ENCODE assay signal across 8 cellular contexts in genomic region chr17:46192211-46192483, GRCh38. TPM values are rescaled to one million over a fixed set of nuclear protein-coding genes. Genes with fewer than 3 reads are reported as not detected.
DNase-seq lines count a peak whose midpoint lies in the region; ATAC-seq, FAIRE-seq and TF ChIP-seq lines count a peak whose summit lies in the region.

No MANE protein-coding gene starts in this region.

- peaks cover 19 to 25% of the 10 kb centered on the region in 2 donors for H3K36me3 Mint-ChIP-seq in activated naive CD4-positive, alpha-beta T cell treated with anti-CD3 and anti-CD28 coated beads, Interleukin-2, amount 50 U/mL, for 72 hours

- H3K4me1 ChIP-seq in SK-N-SH (ENCODE audit: control insufficient read depth in 1 of 2, insufficient read depth in 2 of 2, low read depth in 1 of 2, low read length in 1 of 2): peaks cover 14% of the 10 kb centered on the region in 2 experiments; a peak in 3 of 4 replicates
- H3K4me1 ChIP-seq in keratinocyte (ENCODE audit: control insufficient read depth, extremely low read depth, insufficient read depth, low read length): peaks cover 28% of the 10 kb centered on the region
- H3K4me1 ChIP-seq in suprapubic skin: peaks cover 44% of the 10 kb centered on the region

- H3K9me3 ChIP-seq in SK-N-SH (no peaks in the 10 kb centered on the region), keratinocyte (ENCODE audit: control insufficient read depth, low read depth, low read length) (no peaks in the 10 kb centered on the region), suprapubic skin (no peaks in the 10 kb centered on the region)

- H3K4me2 ChIP-seq in SK-N-SH: peak overlapping the region; percentile 79
- peak overlapping the region; percentile 98 for H3K4me2 ChIP-seq in keratinocyte (ENCODE audit: control insufficient read depth, extremely low read depth, insufficient read depth, low read depth, low read length)

- H3K27ac Mint-ChIP-seq in activated naive CD4-positive, alpha-beta T cell treated with anti-CD3 and anti-CD28 coated beads, Interleukin-2, amount 50 U/mL, for 72 hours: peak overlapping the region; percentile 94 to 98

- TF ChIP-seq POLR2A in suprapubic skin (IDR thresholded peaks at IDR 0.05): no peak

- POLR2A ChIA-PET in SK-N-SH (lab: Yijun Ruan, JAX): interaction anchor here (1.0 to 1.7 kb wide), 2 partner anchors 75 to 109 kb away, joined by 5 to 8 read pairs; no protein-coding TSS in a partner anchor

- peaks cover 20% of the 10 kb centered on the region for H3F3A ChIP-seq in SK-N-SH (replicated peaks; ENCODE audit: insufficient read depth)

- H3K27ac ChIP-seq in SK-N-SH (ENCODE audit: low read depth in 2 of 2, low read length in 1 of 2) (peak overlapping the region; percentile 94 to 97), keratinocyte (ENCODE audit: control insufficient read depth, insufficient read depth, low read length) (peak overlapping the region; percentile 99), suprapubic skin (peak overlapping the region; percentile 100)

- peak overlapping the region; percentile 76 to 93 for H3K4me3 ChIP-seq in SK-N-SH (ENCODE audit: low read depth in 2 of 2, low read length in 1 of 2)
- peak overlapping the region; percentile 65 to 99 (median 98) for H3K4me3 ChIP-seq in keratinocyte (ENCODE audit: control insufficient read depth in 2 of 3, extremely low read depth in 1 of 3, insufficient read depth in 2 of 3, low read depth in 1 of 3, low read length in 3 of 3)
- peak overlapping the region; percentile 99 for H3K4me3 ChIP-seq in suprapubic skin

- FAIRE-seq in keratinocyte (lab: Jason Lieb, UNC): no peak

- peaks cover 85% of the 10 kb centered on the region for H3K79me2 ChIP-seq in SK-N-SH (ENCODE audit: insufficient read depth)
- H3K79me2 ChIP-seq in keratinocyte (ENCODE audit: control insufficient read depth, insufficient read depth, low read length): peaks cover 81% of the 10 kb centered on the region

- dilution Hi-C loops in keratinocyte (cut with MboI; ENCODE audit: extremely low pct_ligation_motif_present, low sequenced_read_pairs): no loop called here

- CTCF ChIA-PET in SK-N-SH (lab: Yijun Ruan, JAX): interaction anchor here (1.1 to 2.3 kb wide), 11 partner anchors 10 to 190 kb away, joined by 3 to 68 read pairs (median 7); no protein-coding TSS in a partner anchor

- 0 out of 2 replicates have a peak, but pooled peaks have one; percentile 1 for TF ChIP-seq CTCF in SK-N-SH (IDR thresholded peaks at IDR 0.05)
- no peak for TF ChIP-seq CTCF in keratinocyte (optimal IDR thresholded peaks at IDR 0.05 in 1 of 3, IDR thresholded peaks at IDR 0.05 in 1 of 3, conservative IDR thresholded peaks at IDR 0.05 in 1 of 3; ENCODE audit: extremely low read depth in 1 of 3, insufficient read depth in 2 of 3, low read length in 3 of 3)
- no peak for TF ChIP-seq CTCF in suprapubic skin (IDR thresholded peaks at IDR 0.05)

- H4K20me1 ChIP-seq in SK-N-SH (ENCODE audit: insufficient read depth): peaks cover 65% of the 10 kb centered on the region
- peaks cover 26% of the 10 kb centered on the region for H4K20me1 ChIP-seq in keratinocyte (ENCODE audit: control insufficient read depth, extremely low read depth, insufficient read depth, low read length)

- H2AFZ ChIP-seq in SK-N-SH (ENCODE audit: low read depth): peak overlapping the region; percentile 71
- H2AFZ ChIP-seq in keratinocyte (ENCODE audit: control insufficient read depth, low read length): no peak overlapping the region

- no peaks in the 10 kb centered on the region for H3K9me3 Mint-ChIP-seq in activated naive CD4-positive, alpha-beta T cell treated with anti-CD3 and anti-CD28 coated beads, Interleukin-2, amount 50 U/mL, for 72 hours

- no peaks in the 10 kb centered on the region for H3K27me3 ChIP-seq in SK-N-SH (ENCODE audit: insufficient read depth)
- no peaks in the 10 kb centered on the region for H3K27me3 ChIP-seq in keratinocyte (ENCODE audit: control insufficient read depth, extremely low read depth, insufficient read depth, low read length)
- H3K27me3 ChIP-seq in suprapubic skin: no peaks in the 10 kb centered on the region

- H3K9ac ChIP-seq in SK-N-SH (peak overlapping the region; percentile 95), keratinocyte (ENCODE audit: control insufficient read depth, extremely low read depth, insufficient read depth, low read length) (peak overlapping the region; percentile 99)

- TF ChIP-seq RAD21 in SK-N-SH (IDR thresholded peaks at IDR 0.05; ENCODE audit: low read length): no peak

- no peak for ATAC-seq in SK-N-SH treated with all-trans-retinoic acid at 6 μM for 48 hours
- ATAC-seq in activated naive CD4-positive, alpha-beta T cell treated with anti-CD3 and anti-CD28 coated beads, Interleukin-2, amount 50 U/mL, for 72 hours: no peak

- TF ChIP-seq EP300 in SK-N-SH (IDR thresholded peaks at IDR 0.05; ENCODE audit: borderline replicate concordance in 1 of 2, low read depth in 1 of 2, low read length in 1 of 2): no peak
- TF ChIP-seq EP300 in suprapubic skin (IDR thresholded peaks at IDR 0.05): no peak

- under 1% methylated on average over 8 of the region's 8 CpGs for WGBS in SK-N-SH (ENCODE audit: low lambda C conversion rate)
- 1% methylated on average over 8 of the region's 8 CpGs for WGBS in suprapubic skin

- peaks cover 6% of the 10 kb centered on the region for H3K9me1 ChIP-seq in keratinocyte (ENCODE audit: control insufficient read depth, extremely low read depth, insufficient read depth, low read length)

- H3K36me3 ChIP-seq in SK-N-SH (replicated peaks in 1 of 2; ENCODE audit: control insufficient read depth in 1 of 2, insufficient read depth in 2 of 2, low read length in 1 of 2) (peaks cover 0 to 14% of the 10 kb centered on the region in 2 experiments), keratinocyte (ENCODE audit: control insufficient read depth in 2 of 2, extremely low read depth in 1 of 2, insufficient read depth in 2 of 2, low read length in 2 of 2) (peaks cover 3 to 8% of the 10 kb centered on the region in 2 experiments), suprapubic skin (no peaks in the 10 kb centered on the region)

- H3K9me2 ChIP-seq in SK-N-SH: no peaks in the 10 kb centered on the region

- DNase-seq in SK-N-SH (no peak), keratinocyte (ENCODE audit: low read depth, low spot score) (no peak), suprapubic skin (ENCODE audit: low spot score in 2 of 2) (no peak), NOMO-1 treated with DMSO at 0.1 percent for 48 hours (lab: John Stamatoyannopoulos, UW; ENCODE audit: unreplicated experiment) (no peak), glomerular visceral epithelial cell (ENCODE audit: extremely low spot score) (no peak), foreskin melanocyte (no peak)
- no peak for DNase-seq in activated naive CD4-positive, alpha-beta T cell treated with anti-CD3 and anti-CD28 coated beads, Interleukin-2, amount 50 U/mL, for 72 hours (ENCODE audit: low spot score in 2 of 2)

TF ChIP-seq in SK-N-SH, 30 proteins besides CTCF, POLR2A, EP300 and RAD21 (continues in another document):
- TF ChIP-seq PBX3 (IDR thresholded peaks at IDR 0.05): no peak
- TF ChIP-seq RCOR1 (IDR thresholded peaks at IDR 0.05; ENCODE audit: low read length): no peak

TF ChIP-seq in SK-N-SH treated with all-trans-retinoic acid at 6 μM for 48 hours, 23 proteins besides CTCF, POLR2A, EP300 and RAD21 (continues in another document):
- TF ChIP-seq ISL1 (CRISPR knock-in tag; IDR thresholded peaks at IDR 0.05) (no peak), CREB5 (CRISPR knock-in tag; IDR thresholded peaks at IDR 0.05; ENCODE audit: low read depth) (no peak), TOX (CRISPR knock-in tag; IDR thresholded peaks at IDR 0.05; ENCODE audit: borderline replicate concordance) (no peak), ZNF8 (CRISPR knock-in tag; IDR thresholded peaks at IDR 0.05) (no peak), ZFP3 (CRISPR knock-in tag; IDR thresholded peaks at IDR 0.05) (no peak), TCF4 (CRISPR knock-in tag; IDR thresholded peaks at IDR 0.05; ENCODE audit: borderline replicate concordance) (no peak), RARB (CRISPR knock-in tag; IDR thresholded peaks at IDR 0.05) (no peak), BACH2 (CRISPR knock-in tag; IDR thresholded peaks at IDR 0.05; ENCODE audit: borderline replicate concordance) (no peak), ZC3H10 (CRISPR knock-in tag; IDR thresholded peaks at IDR 0.05) (no peak)

RNA-seq across cellular contexts. Expression of gene KANSL1, which starts 1.1 kb away (rescaled TPM):
- 10.0 and 11.9 TPM in 2 replicates for polyA plus RNA-seq in SK-N-SH (2012; rRNA removed)
- 7.2 and 9.3 TPM in 2 replicates for polyA plus RNA-seq in SK-N-SH (2012; cell fraction: cytosol; rRNA removed)
- 48.5 and 48.8 TPM in 2 replicates for polyA plus RNA-seq in SK-N-SH (2012; cell fraction: nucleus; rRNA removed)
- total RNA-seq in activated naive CD4-positive, alpha-beta T cell treated with anti-CD3 and anti-CD28 coated beads, Interleukin-2, amount 50 U/mL, for 72 hours: 10 to 100 TPM; 74.7 to 87.3 TPM
- polyA plus RNA-seq in keratinocyte: 10.2 to 17.6 TPM (median 13.7 TPM) in 3 replicates
- polyA plus RNA-seq in keratinocyte (2011; ENCODE audit: low read depth): 28.4 TPM
- 10.7 and 18.2 TPM in 2 replicates for polyA plus RNA-seq in keratinocyte (2011; cell fraction: cytosol; rRNA removed)
- polyA plus RNA-seq in keratinocyte (2011; cell fraction: nucleus; rRNA removed): 63.4 and 68.9 TPM in 2 replicates
- polyA plus RNA-seq in keratinocyte (2012; ENCODE audit: low replicate concordance): 12.8 and 26.5 TPM in 2 replicates
- polyA minus RNA-seq in keratinocyte: 34.9 to 104 TPM (median 73.7 TPM) in 3 replicates
- 44.5 TPM for polyA minus RNA-seq in keratinocyte (2011; cell fraction: cytosol; rRNA and poly(A)+ RNA removed)
- polyA minus RNA-seq in keratinocyte (2011; cell fraction: nucleus; rRNA and poly(A)+ RNA removed): 91.0 and 157 TPM in 2 replicates
- 100 to 1,000 TPM in 1 of 4 donors, 10 to 100 TPM in 3; 68.2 to 187 (median 79.0) TPM for total RNA-seq in suprapubic skin
